In genomic region chr4:145935253-145936141, GRCh38 we compare ENCODE assay signal across 8 cellular contexts. TPM values are rescaled to one million over a fixed set of nuclear protein-coding genes. Genes with fewer than 3 reads are reported as not detected.
DNase-seq lines count a peak whose midpoint lies in the region; ATAC-seq and TF ChIP-seq lines count a peak whose summit lies in the region.

No MANE protein-coding gene starts in this region.

- TF ChIP-seq CTCF in cardiac fibroblast (IDR thresholded peaks at IDR 0.05; ENCODE audit: low read depth, low read length) (no peak), stomach (IDR thresholded peaks at IDR 0.05) (no peak)

- no peaks in the 10 kb centered on the region for H3K27me3 ChIP-seq in NT2/D1 (ENCODE audit: insufficient read depth, insufficient read length)
- no peaks in the 10 kb centered on the region for H3K27me3 ChIP-seq in stomach

- peak overlapping the region; percentile 71 for H3K4me3 ChIP-seq in NT2/D1 (ENCODE audit: insufficient read length, low read depth)
- H3K4me3 ChIP-seq in cardiac fibroblast (replicated peaks in 1 of 2; ENCODE audit: low read depth in 2 of 2, low read length in 2 of 2): peak overlapping the region; percentile 64 to 83
- H3K4me3 ChIP-seq in stomach: peak overlapping the region; percentile 69 to 90 (median 88)

- H3K36me3 ChIP-seq in NT2/D1 (ENCODE audit: insufficient read depth, insufficient read length, low read length) (peaks cover 11% of the 10 kb centered on the region), stomach (no peaks in the 10 kb centered on the region)

- peak; percentile 35 for ATAC-seq in GM21786 (IDR thresholded peaks at IDR 0.05; ENCODE audit: unreplicated experiment)

- H3K27ac ChIP-seq in stomach: peak overlapping the region; percentile 91 to 98 (median 95)

- peak overlapping the region; percentile 86 for H3K9ac ChIP-seq in NT2/D1 (ENCODE audit: insufficient read length, low read depth)

- peak in 2 of 3 experiments; percentile 59 to 75 for DNase-seq in NCI-H1417 (lab: John Stamatoyannopoulos, UW)
- DNase-seq in NCI-H1417 treated with DMSO at 0.1 percent for 48 hours (lab: John Stamatoyannopoulos, UW): no peak
- peak; percentile 32 for DNase-seq in NT2/D1 (ENCODE audit: low read depth, low spot score)
- DNase-seq in cardiac fibroblast (ENCODE audit: low read depth in 2 of 2): peak in 1 of 2 donors; percentile 51
- DNase-seq in left kidney (ENCODE audit: low read depth, low spot score): peak; percentile 84
- DNase-seq in stomach: peak; percentile 31
- DNase-seq in hepatic stellate cell (ENCODE audit: low spot score): no peak

- no peak for TF ChIP-seq EP300 in stomach (IDR thresholded peaks at IDR 0.05)

- no peak for TF ChIP-seq POLR2A in stomach (IDR thresholded peaks at IDR 0.05)

- 4 to 12% (median 8%) methylated on average over 18 of the region's 18 CpGs for WGBS in stomach, 5 donors

- H3K9me3 ChIP-seq in NT2/D1 (ENCODE audit: insufficient read depth, low read length) (no peaks in the 10 kb centered on the region), stomach (no peaks in the 10 kb centered on the region)

- H3K4me1 ChIP-seq in NT2/D1 (ENCODE audit: insufficient read depth, insufficient read length): no peaks in the 10 kb centered on the region
- peaks cover 7 to 45% (median 24%) of the 10 kb centered on the region in 4 donors for H3K4me1 ChIP-seq in stomach

- intact Hi-C loops in stomach (cut with DNase I; ENCODE audit: low total_unique reads): no loop called here

RNA-seq across cellular contexts. Expression of gene ZNF827, which starts 3.1 kb away (rescaled TPM):
- 100 to 1,000 TPM in 1 of 5 donors, 10 to 100 TPM in 4; 12.3 to 109 (median 17.4) TPM for total RNA-seq in stomach
- polyA plus RNA-seq in stomach: 1 to 10 TPM; 1.7 to 2.8 (median 2.4) TPM

Comparison
In these comparisons a context has a peak if more than half of its experiments do, and no peak if none do; other contexts are left out.
1. DNase-seq: peak in NCI-H1417 (2 of 3), NT2/D1 (single experiment), left kidney (single experiment) and stomach (single experiment); none in NCI-H1417 treated with DMSO at 0.1 percent for 48 hours (single experiment) and hepatic stellate cell (single experiment).
2. Peak in every context shown above with its lines, with median percentiles within 50 percentile points of each other: H3K4me3 ChIP-seq.